In genomic region chr1:238089615-238090014, GRCh38 we compare ENCODE assay signal across 27 cellular contexts.
"Had no signal": no experiment of that assay in that cellular context is flagged by ENCODE, and none has a peak within 500 bp of the region (broad histone marks: within the 10 kb centered on the region; RNA-seq: fewer than 3 reads in every experiment).

No MANE protein-coding gene starts in this region.

- H3K27me3 Mint-ChIP-seq: progenitor cell of endocrine pancreas; stimulated activated naive B cell treated with anti-CD40 and anti-IgM and Interleukin-4, amounts not matched to agents 10 μg/mL and 1 μg/mL and 100 μg/mL, for 72 hours; stimulated activated naive CD8-positive, alpha-beta T cell treated with anti-CD3 and anti-CD28 coated beads, Interleukin-15, Interleukin-2, amounts not matched to agents 100 ng/mL and 50 ng/mL, for 24 hours had no signal

- H3K36me3 Mint-ChIP-seq: neural progenitor cell; stimulated activated effector memory CD8-positive, alpha-beta T cell treated with anti-CD3 and anti-CD28 coated beads, Interleukin-12 subunit alpha, Interleukin-12 subunit beta, amount 100 ng/mL, for 72 hours; stimulated activated naive B cell treated with anti-CD40 and anti-IgM and Interleukin-4, amounts not matched to agents 10 μg/mL and 1 μg/mL and 100 μg/mL, for 72 hours had no signal

- H3K36me3 ChIP-seq: neural progenitor cell, ovary, right lobe of liver, sigmoid colon, stomach, thoracic aorta, thyroid gland, tibial nerve, upper lobe of left lung, vagina had no signal

- H3K4me1 Mint-ChIP-seq: nephron; stimulated activated effector memory CD8-positive, alpha-beta T cell treated with anti-CD3 and anti-CD28 coated beads, Interleukin-12 subunit alpha, Interleukin-12 subunit beta, amount 100 ng/mL, for 72 hours; stimulated activated naive B cell treated with anti-CD40 and anti-IgM and Interleukin-4, amounts not matched to agents 10 μg/mL and 1 μg/mL and 100 μg/mL, for 72 hours had no signal

- H3K4me1 ChIP-seq: parathyroid adenoma, psoas muscle, right lobe of liver, sigmoid colon, stomach, thyroid gland, tibial nerve, upper lobe of left lung, vagina had no signal

- H3K9me3 ChIP-seq: ovary, psoas muscle, right lobe of liver, stomach, thoracic aorta, thyroid gland, tibial nerve, upper lobe of left lung, vagina had no signal

- H3K27ac Mint-ChIP-seq: nephron; neural progenitor cell; stimulated activated effector memory CD8-positive, alpha-beta T cell treated with anti-CD3 and anti-CD28 coated beads, Interleukin-12 subunit alpha, Interleukin-12 subunit beta, amount 100 ng/mL, for 72 hours; stimulated activated naive B cell treated with anti-CD40 and anti-IgM and Interleukin-4, amounts not matched to agents 10 μg/mL and 1 μg/mL and 100 μg/mL, for 72 hours; stimulated activated naive CD8-positive, alpha-beta T cell treated with anti-CD3 and anti-CD28 coated beads, Interleukin-15, Interleukin-2, amounts not matched to agents 100 ng/mL and 50 ng/mL, for 24 hours had no signal

- H3K4me3 Mint-ChIP-seq: nephron; neural progenitor cell; stimulated activated effector memory CD8-positive, alpha-beta T cell treated with anti-CD3 and anti-CD28 coated beads, Interleukin-12 subunit alpha, Interleukin-12 subunit beta, amount 100 ng/mL, for 72 hours; stimulated activated naive B cell treated with anti-CD40 and anti-IgM and Interleukin-4, amounts not matched to agents 10 μg/mL and 1 μg/mL and 100 μg/mL, for 72 hours; stimulated activated naive CD8-positive, alpha-beta T cell treated with anti-CD3 and anti-CD28 coated beads, Interleukin-15, Interleukin-2, amounts not matched to agents 100 ng/mL and 50 ng/mL, for 24 hours had no signal

- H3K27ac ChIP-seq: neural progenitor cell, ovary, parathyroid adenoma, psoas muscle, right lobe of liver, sigmoid colon, stomach, thoracic aorta, thyroid gland, tibial nerve, upper lobe of left lung, vagina had no signal

- DNase-seq: occipital lobe; ovary; posterior cingulate gyrus; psoas muscle; right cardiac atrium; right lobe of liver; sigmoid colon; small intestine; stimulated activated CD4-positive, alpha-beta T cell treated with anti-CD3 and anti-CD28 coated beads, Interleukin-15, amount 100 ng/mL, for 24 hours; stimulated activated CD4-positive, alpha-beta T cell treated with anti-CD3 and anti-CD28 coated beads, Interleukin-2, amount 100 ng/mL, for 24 hours; stimulated activated CD4-positive, alpha-beta T cell treated with anti-CD3 and anti-CD28 coated beads, Interleukin-2, amount 100 ng/mL, for 48 hours; stimulated activated CD4-positive, alpha-beta T cell treated with anti-CD3 and anti-CD28 coated beads, Interleukin-4, amount 100 ng/mL, for 24 hours; stimulated activated naive B cell treated with anti-CD40 and anti-IgM and Interleukin-4, amounts not matched to agents 10 μg/mL and 1 μg/mL and 100 μg/mL, for 72 hours; stimulated activated naive CD4-positive, alpha-beta T cell treated with Interleukin-2 at 50 U/mL for 16 hours; stomach; thyroid gland; trophoblast cell; upper lobe of left lung had no signal

- ATAC-seq: psoas muscle; right cardiac atrium; right lobe of liver; stimulated activated effector memory CD8-positive, alpha-beta T cell treated with anti-CD3 and anti-CD28 coated beads, Interleukin-12 subunit alpha, Interleukin-12 subunit beta, amount 100 ng/mL, for 72 hours; stimulated activated naive B cell treated with anti-CD40 and anti-IgM and Interleukin-4, amounts not matched to agents 10 μg/mL and 1 μg/mL and 100 μg/mL, for 72 hours had no signal

- H3K9me3 Mint-ChIP-seq: nephron, neural progenitor cell had no signal

- H3K27me3 ChIP-seq: neural progenitor cell, ovary, right lobe of liver, sigmoid colon, stomach, thyroid gland, tibial nerve, upper lobe of left lung, vagina had no signal

- H3K4me3 ChIP-seq: neural progenitor cell, ovary, psoas muscle, right lobe of liver, sigmoid colon, stomach, thoracic aorta, thyroid gland, tibial nerve, upper lobe of left lung, vagina had no signal
